In genomic region chr14:68279437-68279720, GRCh38 we compare ENCODE assay signal across 23 cellular contexts.
DNase-seq lines count a peak whose midpoint lies in the region; ATAC-seq and TF ChIP-seq lines count a peak whose summit lies in the region.
"Had no signal": no experiment of that assay in that cellular context is flagged by ENCODE, and none has a peak within 500 bp of the region (broad histone marks: within the 10 kb centered on the region; RNA-seq: fewer than 3 reads in every experiment).

No MANE protein-coding gene starts in this region.

- H3K4me2 ChIP-seq in Karpas-422 (ENCODE audit: low read depth, low read length, poor library complexity, severe bottlenecking) (peak overlapping the region; percentile 61), hepatocyte (no peak overlapping the region)

- H3K9ac ChIP-seq in Karpas-422 (ENCODE audit: low read length), result no peak overlapping the region

- H3K27me3 ChIP-seq in Karpas-422 (ENCODE audit: low read length) (no peaks in the 10 kb centered on the region), hepatocyte (no peaks in the 10 kb centered on the region), sigmoid colon (no peaks in the 10 kb centered on the region), upper lobe of right lung (no peaks in the 10 kb centered on the region)
- H3K27me3 ChIP-seq: gastroesophageal sphincter had no signal

- intact Hi-C loops in sigmoid colon (cut with DNase I) (no loop called here), upper lobe of right lung (cut with DNase I) (no loop called here)

- peak overlapping the region; percentile 66 for H3K4me3 ChIP-seq in GM08714 (ENCODE audit: low read length)
- H3K4me3 ChIP-seq in Karpas-422 (ENCODE audit: low read length), result no peak overlapping the region
- H3K4me3 ChIP-seq in hepatocyte, result no peak overlapping the region
- H3K4me3 ChIP-seq in sigmoid colon, result no peak overlapping the region
- no peak overlapping the region for H3K4me3 ChIP-seq in upper lobe of right lung
- H3K4me3 ChIP-seq: gastroesophageal sphincter had no signal

- H3K36me3 ChIP-seq in Karpas-422 (ENCODE audit: insufficient read depth, low read length) (no peaks in the 10 kb centered on the region), hepatocyte (replicated peaks; ENCODE audit: insufficient read depth, low read depth) (no peaks in the 10 kb centered on the region), sigmoid colon (no peaks in the 10 kb centered on the region), upper lobe of right lung (no peaks in the 10 kb centered on the region)
- H3K36me3 ChIP-seq: gastroesophageal sphincter, WERI-Rb-1 had no signal

- H3K27ac Mint-ChIP-seq in stimulated activated effector memory CD8-positive, alpha-beta T cell treated with anti-CD3 and anti-CD28 coated beads, Interleukin-12 subunit alpha, Interleukin-12 subunit beta, amount 100 ng/mL, for 72 hours, result peak overlapping the region; percentile 45
- H3K27ac Mint-ChIP-seq: activated CD4-positive, alpha-beta memory T cell treated with anti-CD3 and anti-CD28 coated beads for 36 hours; activated T-cell treated with anti-CD3 and anti-CD28 coated beads, Interleukin-2, amount 50 U/mL, for 24 hours; progenitor cell of endocrine pancreas had no signal

- H3K4me1 ChIP-seq in Karpas-422 (ENCODE audit: low read length) (peaks cover 52% of the 10 kb centered on the region), hepatocyte (ENCODE audit: insufficient read depth) (peaks cover 26% of the 10 kb centered on the region), sigmoid colon (peaks cover 0 to 21% (median 9%) of the 10 kb centered on the region in 4 donors), upper lobe of right lung (peaks cover 30% of the 10 kb centered on the region)

- H3K4me3 Mint-ChIP-seq in stimulated activated effector memory CD8-positive, alpha-beta T cell treated with anti-CD3 and anti-CD28 coated beads, Interleukin-12 subunit alpha, Interleukin-12 subunit beta, amount 100 ng/mL, for 72 hours, result no peak overlapping the region
- H3K4me3 Mint-ChIP-seq: activated CD4-positive, alpha-beta memory T cell treated with anti-CD3 and anti-CD28 coated beads for 36 hours; activated naive CD4-positive, alpha-beta T cell treated with anti-CD3 and anti-CD28 coated beads, Interleukin-2, amount 50 U/mL, for 24 hours; activated T-cell treated with anti-CD3 and anti-CD28 coated beads, Interleukin-2, amount 50 U/mL, for 24 hours; T-helper 17 cell had no signal

- no peaks in the 10 kb centered on the region for H3K9me3 Mint-ChIP-seq in stimulated activated effector memory CD8-positive, alpha-beta T cell treated with anti-CD3 and anti-CD28 coated beads, Interleukin-12 subunit alpha, Interleukin-12 subunit beta, amount 100 ng/mL, for 72 hours
- H3K9me3 Mint-ChIP-seq: activated CD4-positive, alpha-beta memory T cell treated with anti-CD3 and anti-CD28 coated beads for 36 hours; activated naive CD4-positive, alpha-beta T cell treated with anti-CD3 and anti-CD28 coated beads, Interleukin-2, amount 50 U/mL, for 24 hours; activated T-cell treated with anti-CD3 and anti-CD28 coated beads, Interleukin-2, amount 50 U/mL, for 24 hours had no signal

- no peaks in the 10 kb centered on the region for H3K9me2 ChIP-seq in Karpas-422 (replicated peaks; ENCODE audit: insufficient read depth, low read length)
- no peaks in the 10 kb centered on the region for H3K9me2 ChIP-seq in hepatocyte (replicated peaks; ENCODE audit: insufficient read depth)

- H3K9me3 ChIP-seq in Karpas-422 (ENCODE audit: low read length) (no peaks in the 10 kb centered on the region), hepatocyte (ENCODE audit: low read depth) (no peaks in the 10 kb centered on the region), sigmoid colon (no peaks in the 10 kb centered on the region), upper lobe of right lung (no peaks in the 10 kb centered on the region)
- H3K9me3 ChIP-seq: gastroesophageal sphincter had no signal

- H3K4me1 Mint-ChIP-seq in stimulated activated effector memory CD8-positive, alpha-beta T cell treated with anti-CD3 and anti-CD28 coated beads, Interleukin-12 subunit alpha, Interleukin-12 subunit beta, amount 100 ng/mL, for 72 hours, result peaks cover 45% of the 10 kb centered on the region

- H4K20me1 ChIP-seq in Karpas-422 (ENCODE audit: insufficient read depth, low read depth, low read length) (no peaks in the 10 kb centered on the region), hepatocyte (ENCODE audit: insufficient read depth, poor library complexity, severe bottlenecking) (no peaks in the 10 kb centered on the region)

- no peak for DNase-seq in Karpas-422
- DNase-seq in hepatocyte (ENCODE audit: low spot score), result no peak
- DNase-seq in stimulated activated effector memory CD8-positive, alpha-beta T cell treated with anti-CD3 and anti-CD28 coated beads, Interleukin-12 subunit alpha, Interleukin-12 subunit beta, amount 100 ng/mL, for 72 hours (ENCODE audit: low spot score in 2 of 2), result no peak
- DNase-seq in effector CD8-positive, alpha-beta T cell (lab: John Stamatoyannopoulos, UW), result no peak
- no peak for DNase-seq in GM19240 (ENCODE audit: insufficient read length, low spot score)
- no peak for DNase-seq in sigmoid colon
- no peak for DNase-seq in upper lobe of right lung
- DNase-seq: activated CD4-positive, alpha-beta memory T cell treated with anti-CD3 and anti-CD28 coated beads for 36 hours; activated T-cell treated with anti-CD3 and anti-CD28 coated beads, Interleukin-2, amount 50 U/mL, for 24 hours; COR-L47; dermis blood vessel endothelial cell; left ventricle myocardium superior; NCI-H1436 treated with DMSO at 0.1 percent for 48 hours; NCI-H226; NK-92 treated with Interleukin-12 subunit alpha and Interleukin-12 subunit beta, amount 100 ng/mL, for 24 hours; SHP77; stimulated activated naive CD8-positive, alpha-beta T cell treated with anti-CD3 and anti-CD28 coated beads, Interleukin-15, Interleukin-2, amounts not matched to agents 100 U/mL and 50 U/mL, for 24 hours; T-helper 17 cell; WERI-Rb-1 had no signal

- WGBS in hepatocyte (ENCODE audit: low lambda C conversion rate, missing lambda C conversion rate), result 81% methylated on average over 3 of the region's 3 CpGs
- 87 to 92% methylated on average over 3 of the region's 3 CpGs for WGBS in sigmoid colon, 2 donors

- no peak for TF ChIP-seq EP300 in sigmoid colon (IDR thresholded peaks at IDR 0.05)

- no peak for TF ChIP-seq POLR2A in sigmoid colon (IDR thresholded peaks at IDR 0.05)

- H2AFZ ChIP-seq in Karpas-422 (ENCODE audit: low read length), result no peak overlapping the region
- H2AFZ ChIP-seq in hepatocyte, result no peak overlapping the region

- no peaks in the 10 kb centered on the region for H3K36me3 Mint-ChIP-seq in stimulated activated effector memory CD8-positive, alpha-beta T cell treated with anti-CD3 and anti-CD28 coated beads, Interleukin-12 subunit alpha, Interleukin-12 subunit beta, amount 100 ng/mL, for 72 hours
- H3K36me3 Mint-ChIP-seq: activated CD4-positive, alpha-beta memory T cell treated with anti-CD3 and anti-CD28 coated beads for 36 hours; activated naive CD4-positive, alpha-beta T cell treated with anti-CD3 and anti-CD28 coated beads, Interleukin-2, amount 50 U/mL, for 24 hours had no signal

- ATAC-seq in stimulated activated effector memory CD8-positive, alpha-beta T cell treated with anti-CD3 and anti-CD28 coated beads, Interleukin-12 subunit alpha, Interleukin-12 subunit beta, amount 100 ng/mL, for 72 hours, result no peak
- no peak for ATAC-seq in upper lobe of right lung
- ATAC-seq: gastroesophageal sphincter; left ventricle myocardium superior; stimulated activated naive CD8-positive, alpha-beta T cell treated with anti-CD3 and anti-CD28 coated beads, Interleukin-15, Interleukin-2, amounts not matched to agents 100 U/mL and 50 U/mL, for 24 hours; T-helper 17 cell had no signal

- no peaks in the 10 kb centered on the region for H3K79me2 ChIP-seq in Karpas-422 (ENCODE audit: low read length)
- no peaks in the 10 kb centered on the region for H3K79me2 ChIP-seq in hepatocyte

- no peak overlapping the region for H3K27ac ChIP-seq in Karpas-422 (ENCODE audit: low read length)
- H3K27ac ChIP-seq in hepatocyte, result peak overlapping the region; percentile 59
- peak overlapping the region in 1 of 4 donors; percentile 0 for H3K27ac ChIP-seq in sigmoid colon
- H3K27ac ChIP-seq in upper lobe of right lung, result no peak overlapping the region
- H3K27ac ChIP-seq: gastroesophageal sphincter, WERI-Rb-1 had no signal

- TF ChIP-seq CTCF in hepatocyte (IDR thresholded peaks at IDR 0.05; ENCODE audit: poor library complexity), result no peak
- no peak for TF ChIP-seq CTCF in sigmoid colon (IDR thresholded peaks at IDR 0.05)
- no peak for TF ChIP-seq CTCF in upper lobe of right lung (IDR thresholded peaks at IDR 0.05)
